ENCODE assay signal across 26 cellular contexts in genomic region chr6:49662877-49663231, GRCh38. TPM values are rescaled to one million over a fixed set of nuclear protein-coding genes. Genes with fewer than 3 reads are reported as not detected.
"Had no signal": no experiment of that assay in that cellular context is flagged by ENCODE, and none has a peak within 500 bp of the region (broad histone marks: within the 10 kb centered on the region; RNA-seq: fewer than 3 reads in every experiment).

No MANE protein-coding gene starts in this region.

- H3K36me3 Mint-ChIP-seq: natural killer cell had no signal

- DNase-seq: effector CD4-positive, alpha-beta T cell; heart right ventricle; islet precursor cell; mammary epithelial cell; natural killer cell; nucleus accumbens; ovary; sigmoid colon; stimulated activated CD4-positive, alpha-beta T cell treated with anti-CD3 and anti-CD28 coated beads, Interleukin-12 subunit alpha, Interleukin-12 subunit beta, amount 100 ng/mL, for 4 hours; stimulated activated naive CD4-positive, alpha-beta T cell; stomach; substantia nigra; transverse colon had no signal

- H3K9me3 ChIP-seq: heart right ventricle, ovary, right atrium auricular region, sigmoid colon, stomach, thoracic aorta, transverse colon had no signal

- ATAC-seq: esophagus mucosa, heart right ventricle, left lobe of liver, natural killer cell had no signal

- H3K4me1 Mint-ChIP-seq: natural killer cell, neural crest cell had no signal

- H3K4me1 ChIP-seq: heart right ventricle, right atrium auricular region, sigmoid colon, transverse colon had no signal

- H3K27me3 ChIP-seq: ovary, right atrium auricular region, sigmoid colon, stomach, transverse colon had no signal

- H3K4me3 Mint-ChIP-seq: natural killer cell, neural crest cell had no signal

- H3K9me3 Mint-ChIP-seq: neural crest cell had no signal

- H3K27ac Mint-ChIP-seq: natural killer cell had no signal

- H3K36me3 ChIP-seq: heart right ventricle, ovary, right atrium auricular region, sigmoid colon, stomach, thoracic aorta, transverse colon had no signal

- H3K4me3 ChIP-seq: coronary artery, heart right ventricle, ovary, right atrium auricular region, sigmoid colon, skin epidermis, stomach, thoracic aorta, transverse colon had no signal

- H3K27ac ChIP-seq: coronary artery, heart right ventricle, ovary, right atrium auricular region, sigmoid colon, skin epidermis, stomach, thoracic aorta, transverse colon had no signal

RNA-seq across cellular contexts. Expression of gene RHAG, which starts 26.2 kb away (rescaled TPM):
- total RNA-seq: dermis microvascular lymphatic vessel endothelial cell, esophagus mucosa, fibroblast of lung, lower leg skin, mammary epithelial cell, myocyte, natural killer cell, neural crest cell, thoracic aorta had no signal
- polyA plus RNA-seq: fibroblast of lung, mammary epithelial cell, ovary, sigmoid colon had no signal

RNA-seq across cellular contexts. Expression of gene CRISP2, which starts 50.5 kb away (rescaled TPM):
- total RNA-seq: dermis microvascular lymphatic vessel endothelial cell, esophagus mucosa, fibroblast of lung, heart right ventricle, left lobe of liver, mammary epithelial cell, myocyte, natural killer cell, neural crest cell, posterior vena cava, right atrium auricular region, sigmoid colon, thoracic aorta, transverse colon, urinary bladder had no signal
- polyA plus RNA-seq: fibroblast of lung, heart right ventricle, mammary epithelial cell, sigmoid colon, urinary bladder had no signal
